1 cellular context compared by ENCODE assay signal in genomic region chrX:154398668-154399526, GRCh38.
TF ChIP-seq lines count a peak whose summit lies in the region.

No MANE protein-coding gene starts in this region.

TF ChIP-seq in K562, 482 proteins besides CTCF, POLR2A, EP300 and RAD21 (continued from another document and continues in another):
- TF ChIP-seq ARNT (IDR thresholded peaks at IDR 0.05) (no peak), NCOR1 (IDR thresholded peaks at IDR 0.05) (peak; percentile 3; the same call in 1 of the 2 replicates), SIN3A (IDR thresholded peaks at IDR 0.05; ENCODE audit: borderline replicate concordance in 2 of 2, control insufficient read depth in 1 of 2, low read depth in 2 of 2, low read length in 2 of 2) (peak in 1 of 2 experiments; percentile 2; a peak in 1 of 4 replicates), SRSF9 (IDR thresholded peaks at IDR 0.05; ENCODE audit: borderline replicate concordance, low read depth, low read length) (no peak), MEF2D (tag; conservative IDR thresholded peaks at IDR 0.05; ENCODE audit: low read depth) (no peak), CHD2 (IDR thresholded peaks at IDR 0.05; ENCODE audit: low read depth, low read length) (no peak; the same call in none of the 2 replicates), FOXM1 (IDR thresholded peaks at IDR 0.05; ENCODE audit: low read depth) (no peak), FOXM1 (CRISPR knock-in tag; IDR thresholded peaks at IDR 0.05; ENCODE audit: low read depth) (no peak), HNRNPH1 (optimal IDR thresholded peaks at IDR 0.05; ENCODE audit: low read depth, low read length) (no peak), BRD9 (IDR thresholded peaks at IDR 0.05; ENCODE audit: low read depth, partially characterized antibody) (peak; percentile 50), ZNF146 (CRISPR knock-in tag; IDR thresholded peaks at IDR 0.05; ENCODE audit: unreplicated experiment) (no peak), MCM7 (IDR thresholded peaks at IDR 0.05) (no peak), TGIF2 (CRISPR knock-in tag; IDR thresholded peaks at IDR 0.05) (no peak; the same call in 1 of the 2 replicates), ARHGAP35 (IDR thresholded peaks at IDR 0.05; ENCODE audit: partially characterized antibody) (no peak), MYNN (IDR thresholded peaks at IDR 0.05) (peak; percentile 33; the same call in 1 of the 2 replicates), MYNN (CRISPR knock-in tag; IDR thresholded peaks at IDR 0.05) (no peak), GTF2A2 (tag; IDR thresholded peaks at IDR 0.05) (no peak), HDAC2 (IDR thresholded peaks at IDR 0.05) (peak; percentile 30), TSC22D4 (tag; IDR thresholded peaks at IDR 0.05) (no peak), L3MBTL2 (IDR thresholded peaks at IDR 0.05) (peak; percentile 88), HDAC1 (IDR thresholded peaks at IDR 0.05) (peak in 1 of 2 experiments; percentile 82; a peak in 3 of 4 replicates), ZZZ3 (IDR thresholded peaks at IDR 0.05) (no peak), EP400 (IDR thresholded peaks at IDR 0.05) (peak; percentile 94), NR1H2 (CRISPR knock-in tag; IDR thresholded peaks at IDR 0.05) (no peak), ZNF639 (CRISPR knock-in tag; conservative IDR thresholded peaks at IDR 0.05 in 1 of 2, IDR thresholded peaks at IDR 0.05 in 1 of 2) (peak in 1 of 2 experiments; percentile 2; a peak in 1 of 4 replicates), ZNF274 (IDR thresholded peaks at IDR 0.05; ENCODE audit: borderline replicate concordance, low read depth, low read length) (no peak), MCM3 (IDR thresholded peaks at IDR 0.05) (no peak), ZBTB7A (IDR thresholded peaks at IDR 0.05; ENCODE audit: borderline replicate concordance, control insufficient read depth, low read depth, low read length) (no peak), ZBTB9 (CRISPR knock-in tag; IDR thresholded peaks at IDR 0.05) (0 out of 2 replicates have a peak, but pooled peaks have one; percentile 36), ETS2 (tag; IDR thresholded peaks at IDR 0.05; ENCODE audit: borderline replicate concordance, poor library complexity, severe bottlenecking) (no peak), STAG1 (CRISPR knock-in tag; IDR thresholded peaks at IDR 0.05; ENCODE audit: borderline replicate concordance) (no peak), NCOA6 (IDR thresholded peaks at IDR 0.05) (no peak), KDM2B (CRISPR knock-in tag; IDR thresholded peaks at IDR 0.05) (no peak), RBBP5 (IDR thresholded peaks at IDR 0.05; ENCODE audit: borderline replicate concordance, insufficient read depth, low read length, poor library complexity, severe bottlenecking) (peak; percentile 51), BRF1 (IDR thresholded peaks at IDR 0.05; ENCODE audit: borderline replicate concordance, extremely low read depth, insufficient read length) (no peak), CAMTA2 (CRISPR knock-in tag; conservative IDR thresholded peaks at IDR 0.05) (no peak), ILF3 (IDR thresholded peaks at IDR 0.05; ENCODE audit: borderline replicate concordance) (no peak), STAT5A (IDR thresholded peaks at IDR 0.05; ENCODE audit: borderline replicate concordance, low read length) (0 out of 2 replicates have a peak, but pooled peaks have one; percentile 12), ZNF436 (CRISPR knock-in tag; IDR thresholded peaks at IDR 0.05) (no peak), JUND (IDR thresholded peaks at IDR 0.05; ENCODE audit: borderline replicate concordance, low read depth, low read length) (peak; percentile 46; the same call in 1 of the 2 replicates), JUND (tag; IDR thresholded peaks at IDR 0.05; ENCODE audit: borderline replicate concordance, low read depth, low read length) (no peak), ZNF695 (CRISPR knock-in tag; IDR thresholded peaks at IDR 0.05) (no peak), ZNF583 (CRISPR knock-in tag; IDR thresholded peaks at IDR 0.05) (no peak), HMGXB4 (CRISPR knock-in tag; IDR thresholded peaks at IDR 0.05) (peak; percentile 39; the same call in 1 of the 2 replicates), BRD4 (IDR thresholded peaks at IDR 0.05) (no peak), DMBX1 (CRISPR knock-in tag; IDR thresholded peaks at IDR 0.05; ENCODE audit: borderline replicate concordance) (no peak), SIRT6 (IDR thresholded peaks at IDR 0.05; ENCODE audit: low read depth, low read length) (no peak), POLR3G (IDR thresholded peaks at IDR 0.05; ENCODE audit: extremely low read depth, insufficient read length, insufficient replicate concordance) (no peak), ZBTB17 (CRISPR knock-in tag; IDR thresholded peaks at IDR 0.05) (0 out of 2 replicates have a peak, but pooled peaks have one; percentile 15), HDGF (IDR thresholded peaks at IDR 0.05) (no peak), SAFB (IDR thresholded peaks at IDR 0.05; ENCODE audit: borderline replicate concordance, low read depth, low read length) (no peak)
- TF ChIP-seq, protein P1, sequence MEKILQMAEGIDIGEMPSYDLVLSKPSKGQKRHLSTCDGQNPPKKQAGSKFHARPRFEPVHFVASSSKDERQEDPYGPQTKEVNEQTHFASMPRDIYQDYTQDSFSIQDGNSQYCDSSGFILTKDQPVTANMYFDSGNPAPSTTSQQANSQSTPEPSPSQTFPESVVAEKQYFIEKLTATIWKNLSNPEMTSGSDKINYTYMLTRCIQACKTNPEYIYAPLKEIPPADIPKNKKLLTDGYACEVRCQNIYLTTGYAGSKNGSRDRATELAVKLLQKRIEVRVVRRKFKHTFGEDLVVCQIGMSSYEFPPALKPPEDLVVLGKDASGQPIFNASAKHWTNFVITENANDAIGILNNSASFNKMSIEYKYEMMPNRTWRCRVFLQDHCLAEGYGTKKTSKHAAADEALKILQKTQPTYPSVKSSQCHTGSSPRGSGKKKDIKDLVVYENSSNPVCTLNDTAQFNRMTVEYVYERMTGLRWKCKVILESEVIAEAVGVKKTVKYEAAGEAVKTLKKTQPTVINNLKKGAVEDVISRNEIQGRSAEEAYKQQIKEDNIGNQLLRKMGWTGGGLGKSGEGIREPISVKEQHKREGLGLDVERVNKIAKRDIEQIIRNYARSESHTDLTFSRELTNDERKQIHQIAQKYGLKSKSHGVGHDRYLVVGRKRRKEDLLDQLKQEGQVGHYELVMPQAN (IDR thresholded peaks at IDR 0.05; ENCODE audit: borderline replicate concordance) = peak; percentile 89; the same call in 1 of the 2 replicates
- TF ChIP-seq, protein P2, sequence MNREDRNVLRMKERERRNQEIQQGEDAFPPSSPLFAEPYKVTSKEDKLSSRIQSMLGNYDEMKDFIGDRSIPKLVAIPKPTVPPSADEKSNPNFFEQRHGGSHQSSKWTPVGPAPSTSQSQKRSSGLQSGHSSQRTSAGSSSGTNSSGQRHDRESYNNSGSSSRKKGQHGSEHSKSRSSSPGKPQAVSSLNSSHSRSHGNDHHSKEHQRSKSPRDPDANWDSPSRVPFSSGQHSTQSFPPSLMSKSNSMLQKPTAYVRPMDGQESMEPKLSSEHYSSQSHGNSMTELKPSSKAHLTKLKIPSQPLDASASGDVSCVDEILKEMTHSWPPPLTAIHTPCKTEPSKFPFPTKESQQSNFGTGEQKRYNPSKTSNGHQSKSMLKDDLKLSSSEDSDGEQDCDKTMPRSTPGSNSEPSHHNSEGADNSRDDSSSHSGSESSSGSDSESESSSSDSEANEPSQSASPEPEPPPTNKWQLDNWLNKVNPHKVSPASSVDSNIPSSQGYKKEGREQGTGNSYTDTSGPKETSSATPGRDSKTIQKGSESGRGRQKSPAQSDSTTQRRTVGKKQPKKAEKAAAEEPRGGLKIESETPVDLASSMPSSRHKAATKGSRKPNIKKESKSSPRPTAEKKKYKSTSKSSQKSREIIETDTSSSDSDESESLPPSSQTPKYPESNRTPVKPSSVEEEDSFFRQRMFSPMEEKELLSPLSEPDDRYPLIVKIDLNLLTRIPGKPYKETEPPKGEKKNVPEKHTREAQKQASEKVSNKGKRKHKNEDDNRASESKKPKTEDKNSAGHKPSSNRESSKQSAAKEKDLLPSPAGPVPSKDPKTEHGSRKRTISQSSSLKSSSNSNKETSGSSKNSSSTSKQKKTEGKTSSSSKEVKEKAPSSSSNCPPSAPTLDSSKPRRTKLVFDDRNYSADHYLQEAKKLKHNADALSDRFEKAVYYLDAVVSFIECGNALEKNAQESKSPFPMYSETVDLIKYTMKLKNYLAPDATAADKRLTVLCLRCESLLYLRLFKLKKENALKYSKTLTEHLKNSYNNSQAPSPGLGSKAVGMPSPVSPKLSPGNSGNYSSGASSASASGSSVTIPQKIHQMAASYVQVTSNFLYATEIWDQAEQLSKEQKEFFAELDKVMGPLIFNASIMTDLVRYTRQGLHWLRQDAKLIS (CRISPR knock-in tag; IDR thresholded peaks at IDR 0.05) = peak; percentile 92
- TF ChIP-seq, protein P3, sequence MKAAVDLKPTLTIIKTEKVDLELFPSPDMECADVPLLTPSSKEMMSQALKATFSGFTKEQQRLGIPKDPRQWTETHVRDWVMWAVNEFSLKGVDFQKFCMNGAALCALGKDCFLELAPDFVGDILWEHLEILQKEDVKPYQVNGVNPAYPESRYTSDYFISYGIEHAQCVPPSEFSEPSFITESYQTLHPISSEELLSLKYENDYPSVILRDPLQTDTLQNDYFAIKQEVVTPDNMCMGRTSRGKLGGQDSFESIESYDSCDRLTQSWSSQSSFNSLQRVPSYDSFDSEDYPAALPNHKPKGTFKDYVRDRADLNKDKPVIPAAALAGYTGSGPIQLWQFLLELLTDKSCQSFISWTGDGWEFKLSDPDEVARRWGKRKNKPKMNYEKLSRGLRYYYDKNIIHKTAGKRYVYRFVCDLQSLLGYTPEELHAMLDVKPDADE (conservative IDR thresholded peaks at IDR 0.05; ENCODE audit: control insufficient read depth, low read depth, low read length) = no peak; the same call in 1 of the 2 replicates
- TF ChIP-seq, protein P4, sequence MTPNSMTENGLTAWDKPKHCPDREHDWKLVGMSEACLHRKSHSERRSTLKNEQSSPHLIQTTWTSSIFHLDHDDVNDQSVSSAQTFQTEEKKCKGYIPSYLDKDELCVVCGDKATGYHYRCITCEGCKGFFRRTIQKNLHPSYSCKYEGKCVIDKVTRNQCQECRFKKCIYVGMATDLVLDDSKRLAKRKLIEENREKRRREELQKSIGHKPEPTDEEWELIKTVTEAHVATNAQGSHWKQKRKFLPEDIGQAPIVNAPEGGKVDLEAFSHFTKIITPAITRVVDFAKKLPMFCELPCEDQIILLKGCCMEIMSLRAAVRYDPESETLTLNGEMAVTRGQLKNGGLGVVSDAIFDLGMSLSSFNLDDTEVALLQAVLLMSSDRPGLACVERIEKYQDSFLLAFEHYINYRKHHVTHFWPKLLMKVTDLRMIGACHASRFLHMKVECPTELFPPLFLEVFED (CRISPR knock-in tag; conservative IDR thresholded peaks at IDR 0.05) = 0 out of 2 replicates have a peak, but pooled peaks have one; percentile 13
- TF ChIP-seq, protein P5, sequence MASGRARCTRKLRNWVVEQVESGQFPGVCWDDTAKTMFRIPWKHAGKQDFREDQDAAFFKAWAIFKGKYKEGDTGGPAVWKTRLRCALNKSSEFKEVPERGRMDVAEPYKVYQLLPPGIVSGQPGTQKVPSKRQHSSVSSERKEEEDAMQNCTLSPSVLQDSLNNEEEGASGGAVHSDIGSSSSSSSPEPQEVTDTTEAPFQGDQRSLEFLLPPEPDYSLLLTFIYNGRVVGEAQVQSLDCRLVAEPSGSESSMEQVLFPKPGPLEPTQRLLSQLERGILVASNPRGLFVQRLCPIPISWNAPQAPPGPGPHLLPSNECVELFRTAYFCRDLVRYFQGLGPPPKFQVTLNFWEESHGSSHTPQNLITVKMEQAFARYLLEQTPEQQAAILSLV (tag; IDR thresholded peaks at IDR 0.05) = no peak
